15 cellular contexts compared by ENCODE assay signal in genomic region chr9:33041459-33042188, GRCh38. TPM values are rescaled to one million over a fixed set of nuclear protein-coding genes. Genes with fewer than 3 reads are reported as not detected.
A peak's percentile ranks its signal among the peaks of the same experiment; 100 is the strongest.
DNase-seq lines count a peak whose midpoint lies in the region; ATAC-seq and TF ChIP-seq lines count a peak whose summit lies in the region.
"Had no signal": no experiment of that assay in that cellular context is flagged by ENCODE, and none has a peak within 500 bp of the region (broad histone marks: within the 10 kb centered on the region; RNA-seq: fewer than 3 reads in every experiment).

No MANE protein-coding gene starts in this region.

- H3K27me3 Mint-ChIP-seq in MCF 10A (ENCODE audit: insufficient read depth, unreplicated experiment) (no peaks in the 10 kb centered on the region), GM23338 (ENCODE audit: insufficient read depth, low read depth, poor library complexity) (peaks cover 2% of the 10 kb centered on the region)
- no peaks in the 10 kb centered on the region for H3K27me3 Mint-ChIP-seq in activated T-cell treated with anti-CD3 and anti-CD28 coated beads, Interleukin-2, amount 50 U/mL, for 24 hours

- peaks cover 2% of the 10 kb centered on the region for H3K36me3 ChIP-seq in breast epithelium
- H3K36me3 ChIP-seq in GM23338 (ENCODE audit: insufficient read depth): peaks cover 41% of the 10 kb centered on the region
- H3K36me3 ChIP-seq: uterus had no signal

- BruUV-seq in MCF 10A (replicated peaks; lab: Mats Ljungman, UMichigan): no TSS peak

- H3K27ac ChIP-seq in breast epithelium (no peak overlapping the region), GM23338 (ENCODE audit: low read depth) (no peak overlapping the region)
- H3K27ac ChIP-seq: psoas muscle, uterus had no signal

- no peak overlapping the region for H3K4me3 Mint-ChIP-seq in MCF 10A (ENCODE audit: unreplicated experiment)
- H3K4me3 Mint-ChIP-seq in activated T-cell treated with anti-CD3 and anti-CD28 coated beads, Interleukin-2, amount 50 U/mL, for 24 hours: no peak overlapping the region
- no peak overlapping the region for H3K4me3 Mint-ChIP-seq in GM23338

- H3K4me2 ChIP-seq in GM23338: no peak overlapping the region

- no peaks in the 10 kb centered on the region for H3K9me3 Mint-ChIP-seq in MCF 10A (ENCODE audit: unreplicated experiment)
- no peaks in the 10 kb centered on the region for H3K9me3 Mint-ChIP-seq in activated T-cell treated with anti-CD3 and anti-CD28 coated beads, Interleukin-2, amount 50 U/mL, for 24 hours
- H3K9me3 Mint-ChIP-seq in GM23338: no peaks in the 10 kb centered on the region

- peak; percentile 50 for DNase-seq in MCF 10A (ENCODE audit: unreplicated experiment)
- DNase-seq in breast epithelium (ENCODE audit: low spot score in 2 of 2): no peak
- DNase-seq in OCI-M1 (lab: John Stamatoyannopoulos, UW): peak; percentile 64
- DNase-seq in fibroblast of peridontal ligament (ENCODE audit: extremely low read depth): peak; percentile 59
- no peak for DNase-seq in activated T-cell treated with anti-CD3 and anti-CD28 coated beads, Interleukin-2, amount 50 U/mL, for 24 hours
- DNase-seq in DMS114 treated with DMSO at 0.1 percent for 48 hours (lab: John Stamatoyannopoulos, UW; ENCODE audit: unreplicated experiment): no peak
- no peak for DNase-seq in GM23338 (ENCODE audit: low spot score)
- no peak for DNase-seq in activated naive CD4-positive, alpha-beta T cell treated with anti-CD3 and anti-CD28 coated beads, Interleukin-2, amount 50 U/mL, for 16 hours
- DNase-seq: activated CD8-positive, alpha-beta memory T cell treated with anti-CD3 and anti-CD28 coated beads, Interleukin-2, amount 50 U/mL, for 48 hours; amygdala; GOT3; MM.1S; psoas muscle; stimulated activated CD4-positive, alpha-beta T cell treated with anti-CD3 and anti-CD28 coated beads, Interleukin-2, amount 100 ng/mL, for 24 hours; uterus had no signal

- peaks cover 22% of the 10 kb centered on the region for H3K4me1 Mint-ChIP-seq in MCF 10A (ENCODE audit: insufficient read depth, unreplicated experiment)
- H3K4me1 Mint-ChIP-seq in activated T-cell treated with anti-CD3 and anti-CD28 coated beads, Interleukin-2, amount 50 U/mL, for 24 hours (ENCODE audit: low read depth): peaks cover 23% of the 10 kb centered on the region
- H3K4me1 Mint-ChIP-seq in GM23338: peaks cover 22% of the 10 kb centered on the region

- no peak overlapping the region for H3K4me3 ChIP-seq in breast epithelium
- H3K4me3 ChIP-seq in GM23338: no peak overlapping the region
- H3K4me3 ChIP-seq: psoas muscle, uterus had no signal

- H3K36me3 Mint-ChIP-seq in MCF 10A (ENCODE audit: insufficient read depth, unreplicated experiment): peaks cover 78% of the 10 kb centered on the region
- peaks cover 63% of the 10 kb centered on the region for H3K36me3 Mint-ChIP-seq in activated T-cell treated with anti-CD3 and anti-CD28 coated beads, Interleukin-2, amount 50 U/mL, for 24 hours (ENCODE audit: low read depth)
- H3K36me3 Mint-ChIP-seq in GM23338 (ENCODE audit: low read depth): peaks cover 35% of the 10 kb centered on the region

- TF ChIP-seq CTCF in MCF 10A (IDR thresholded peaks at IDR 0.05; ENCODE audit: unreplicated experiment) (no peak), breast epithelium (IDR thresholded peaks at IDR 0.05) (no peak), GM23338 (conservative IDR thresholded peaks at IDR 0.05; ENCODE audit: low read depth in 2 of 2) (no peak)

- POLR2A ChIA-PET in MCF 10A (lab: Yijun Ruan, JAX): interaction anchor here (1.1 to 13.6 kb wide), 2 partner anchors 13 to 222 kb away, joined by 3 to 153 read pairs; partner anchors contain the start of gene DNAJA1

- H3K27ac Mint-ChIP-seq in MCF 10A (ENCODE audit: low read depth, unreplicated experiment) (no peak overlapping the region), GM23338 (no peak overlapping the region)
- no peak overlapping the region for H3K27ac Mint-ChIP-seq in activated T-cell treated with anti-CD3 and anti-CD28 coated beads, Interleukin-2, amount 50 U/mL, for 24 hours

- H3K27me3 ChIP-seq in breast epithelium (no peaks in the 10 kb centered on the region), GM23338 (ENCODE audit: insufficient read depth) (no peaks in the 10 kb centered on the region)
- H3K27me3 ChIP-seq: uterus had no signal

- H3F3A ChIP-seq in GM23338 (replicated peaks; ENCODE audit: low read depth): peaks cover 21% of the 10 kb centered on the region; the same call in 1 of the 2 replicates

- H3K9me2 ChIP-seq in GM23338 (ENCODE audit: insufficient read depth): no peaks in the 10 kb centered on the region

- ATAC-seq in GM23338: no peak
- ATAC-seq: psoas muscle had no signal

- no peaks in the 10 kb centered on the region for H3K4me1 ChIP-seq in breast epithelium
- peaks cover 16% of the 10 kb centered on the region for H3K4me1 ChIP-seq in GM23338 (ENCODE audit: insufficient read depth)
- H3K4me1 ChIP-seq: uterus had no signal

- H3K79me2 ChIP-seq in GM23338 (replicated peaks; ENCODE audit: insufficient read depth): no peaks in the 10 kb centered on the region

- H2AFZ ChIP-seq in GM23338: no peak overlapping the region

- peaks cover 22% of the 10 kb centered on the region for H4K20me1 ChIP-seq in GM23338 (replicated peaks; ENCODE audit: insufficient read depth)

- no peaks in the 10 kb centered on the region for H3K9me3 ChIP-seq in breast epithelium
- H3K9me3 ChIP-seq: psoas muscle, uterus had no signal

- CTCF ChIA-PET in MCF 10A (lab: Yijun Ruan, JAX): interaction anchor here (0.5 kb wide), 1 partner anchor 9 kb away, joined by 3 read pairs; no protein-coding TSS in a partner anchor

- intact Hi-C loops in MCF 10A (cut with micrococcal nuclease): no loop called here
- intact Hi-C loops in breast epithelium (cut with DNase I; ENCODE audit: low total_unique reads): no loop called here

- TF ChIP-seq POLR2A in breast epithelium (IDR thresholded peaks at IDR 0.05): no peak

TF ChIP-seq in GM23338, 12 proteins besides CTCF, POLR2A, EP300 and RAD21:
- no peak for TF ChIP-seq CREB1 (CRISPR knock-in tag; IDR thresholded peaks at IDR 0.05; ENCODE audit: low read depth)
- TF ChIP-seq EZH2 (IDR thresholded peaks at IDR 0.05; ENCODE audit: low read depth, unreplicated experiment): no peak
- TF ChIP-seq REST (IDR thresholded peaks at IDR 0.05; ENCODE audit: unreplicated experiment): no peak
- TF ChIP-seq ZNF331 (CRISPR knock-in tag; IDR thresholded peaks at IDR 0.05; ENCODE audit: low read depth): no peak
- no peak for TF ChIP-seq STAT1 (IDR thresholded peaks at IDR 0.05; ENCODE audit: unreplicated experiment)
TF ChIP-seq in GM23338: peak in this region for 0.

RNA-seq across cellular contexts. Expression of gene DNAJA1, which starts 16.6 kb away (rescaled TPM):
- 58.2 and 82.7 TPM in 2 replicates for total RNA-seq in MCF 10A (2022)
- total RNA-seq in breast epithelium: 100 to 1,000 TPM in 1 of 3 donors, 10 to 100 TPM in 2; 76.6 to 122 (median 89.5) TPM
- total RNA-seq in GM23338 (2014; rRNA removed; shearing (Covaris generic)): 95.4 and 102 TPM in 2 replicates
- 104 and 115 TPM in 2 replicates for polyA plus RNA-seq in GM23338 (2016; fragmentation: Nextera tagmentation; extraction: Ambion mirVana)

RNA-seq across cellular contexts. Expression of gene SMU1, which starts 34.9 kb away (rescaled TPM):
- total RNA-seq in MCF 10A (2022) (17.2 and 19.3 TPM in 2 replicates), breast epithelium (10 to 100 TPM; 19.8 to 22.1 (median 21.0) TPM)
- 23.3 and 23.8 TPM in 2 replicates for total RNA-seq in GM23338 (2014; rRNA removed; shearing (Covaris generic))
- polyA plus RNA-seq in GM23338 (2016; fragmentation: Nextera tagmentation; extraction: Ambion mirVana): 12.8 and 14.3 TPM in 2 replicates

RNA-seq across cellular contexts. Expression of gene APTX, which starts 40.2 kb away (rescaled TPM):
- total RNA-seq in MCF 10A (2022) (97.4 and 99.2 TPM in 2 replicates), breast epithelium (10 to 100 TPM; 24.8 to 34.1 (median 31.0) TPM)
- 46.2 and 46.6 TPM in 2 replicates for total RNA-seq in GM23338 (2014; rRNA removed; shearing (Covaris generic))
- polyA plus RNA-seq in GM23338 (2016; fragmentation: Nextera tagmentation; extraction: Ambion mirVana): 32.6 and 33.7 TPM in 2 replicates

Comparison
In these comparisons a context has a peak if more than half of its experiments do, and no peak if none do; other contexts are left out.
1. DNase-seq: peak in MCF 10A (single experiment), OCI-M1 (single experiment) and fibroblast of peridontal ligament (single experiment); none in breast epithelium (0 of 2), activated T-cell treated with anti-CD3 and anti-CD28 coated beads, Interleukin-2, amount 50 U/mL, for 24 hours (single experiment), DMS114 treated with DMSO at 0.1 percent for 48 hours (single experiment), GM23338 (single experiment) and activated naive CD4-positive, alpha-beta T cell treated with anti-CD3 and anti-CD28 coated beads, Interleukin-2, amount 50 U/mL, for 16 hours (single experiment).